Comparison of ENCODE assay signal across 1 cellular context in the genomic region with DNA sequence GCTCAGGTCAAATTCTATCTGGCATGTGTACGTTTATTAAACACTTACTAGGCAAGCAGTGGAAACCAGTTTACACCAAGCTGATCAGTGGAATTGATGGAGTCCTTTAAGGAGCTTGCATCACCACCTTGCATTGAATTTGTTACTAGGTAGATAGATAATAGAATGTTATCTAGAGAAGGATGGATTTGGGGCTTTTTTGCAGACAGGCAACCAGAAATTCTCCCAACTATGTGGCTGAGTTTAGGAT.
TF ChIP-seq lines count a peak whose summit lies in the region.

No MANE protein-coding gene starts in this region.

TF ChIP-seq in K562, 482 proteins besides CTCF, POLR2A, EP300 and RAD21:
- TF ChIP-seq, protein P1, sequence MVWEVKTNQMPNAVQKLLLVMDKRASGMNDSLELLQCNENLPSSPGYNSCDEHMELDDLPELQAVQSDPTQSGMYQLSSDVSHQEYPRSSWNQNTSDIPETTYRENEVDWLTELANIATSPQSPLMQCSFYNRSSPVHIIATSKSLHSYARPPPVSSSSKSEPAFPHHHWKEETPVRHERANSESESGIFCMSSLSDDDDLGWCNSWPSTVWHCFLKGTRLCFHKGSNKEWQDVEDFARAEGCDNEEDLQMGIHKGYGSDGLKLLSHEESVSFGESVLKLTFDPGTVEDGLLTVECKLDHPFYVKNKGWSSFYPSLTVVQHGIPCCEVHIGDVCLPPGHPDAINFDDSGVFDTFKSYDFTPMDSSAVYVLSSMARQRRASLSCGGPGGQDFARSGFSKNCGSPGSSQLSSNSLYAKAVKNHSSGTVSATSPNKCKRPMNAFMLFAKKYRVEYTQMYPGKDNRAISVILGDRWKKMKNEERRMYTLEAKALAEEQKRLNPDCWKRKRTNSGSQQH (CRISPR knock-in tag; IDR thresholded peaks at IDR 0.05) = no peak
- TF ChIP-seq, protein P2, sequence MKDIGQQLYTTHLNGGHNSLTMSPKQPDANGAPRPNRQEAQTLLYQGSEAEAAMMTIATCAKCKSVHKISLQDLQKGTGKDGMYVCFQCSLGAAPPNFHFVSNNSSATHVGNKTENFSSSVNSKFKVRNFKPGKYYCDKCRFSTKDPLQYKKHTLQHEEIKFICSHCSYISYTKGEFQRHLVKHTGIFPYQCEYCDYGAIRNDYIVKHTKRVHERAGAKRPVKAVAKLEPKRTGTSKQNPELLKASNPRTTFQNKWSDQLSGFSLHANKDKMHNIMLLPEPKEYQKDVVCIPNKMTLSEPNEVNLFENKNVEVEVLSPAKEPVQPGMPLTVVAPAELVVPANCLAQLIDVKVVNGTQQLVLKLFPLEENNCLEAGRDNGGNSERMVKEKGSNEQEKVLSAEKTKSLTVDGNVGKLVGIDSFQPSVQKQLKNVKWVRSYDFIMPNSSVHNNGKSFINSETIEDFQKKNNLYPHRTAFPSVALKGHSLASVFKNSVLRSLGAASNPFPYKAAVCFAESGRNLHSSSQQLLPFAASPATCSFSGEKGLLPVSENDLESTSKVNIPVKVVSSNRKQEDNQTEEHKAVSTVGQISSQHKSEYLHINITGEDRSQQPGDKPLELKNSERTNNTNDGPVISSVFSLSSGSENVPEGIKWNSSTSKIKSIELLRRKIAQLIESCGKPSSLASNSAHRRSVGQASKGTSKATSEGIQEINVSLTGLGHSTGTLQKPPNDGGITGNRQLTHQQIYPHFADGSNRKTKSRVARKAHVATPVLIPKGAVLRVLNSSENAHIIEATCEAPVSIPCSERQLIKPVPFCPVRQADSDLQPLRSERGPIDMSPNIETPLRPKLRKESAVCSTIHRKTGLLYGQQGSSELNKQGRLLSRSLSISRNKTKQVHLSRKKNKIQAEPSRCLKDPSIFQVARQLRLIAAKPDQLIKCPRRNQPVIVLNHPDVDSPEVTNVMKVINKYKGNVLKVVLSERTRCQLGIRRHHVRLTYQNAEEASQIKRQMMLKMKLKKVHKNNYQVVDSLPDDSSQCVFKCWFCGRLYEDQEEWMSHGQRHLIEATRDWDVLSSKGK (CRISPR knock-in tag; IDR thresholded peaks at IDR 0.05) = no peak
- TF ChIP-seq MXI1 (IDR thresholded peaks at IDR 0.05; ENCODE audit: low read depth, low read length) = 0 out of 2 replicates have a peak, but pooled peaks have one; percentile 44
- TF ChIP-seq, protein P3, sequence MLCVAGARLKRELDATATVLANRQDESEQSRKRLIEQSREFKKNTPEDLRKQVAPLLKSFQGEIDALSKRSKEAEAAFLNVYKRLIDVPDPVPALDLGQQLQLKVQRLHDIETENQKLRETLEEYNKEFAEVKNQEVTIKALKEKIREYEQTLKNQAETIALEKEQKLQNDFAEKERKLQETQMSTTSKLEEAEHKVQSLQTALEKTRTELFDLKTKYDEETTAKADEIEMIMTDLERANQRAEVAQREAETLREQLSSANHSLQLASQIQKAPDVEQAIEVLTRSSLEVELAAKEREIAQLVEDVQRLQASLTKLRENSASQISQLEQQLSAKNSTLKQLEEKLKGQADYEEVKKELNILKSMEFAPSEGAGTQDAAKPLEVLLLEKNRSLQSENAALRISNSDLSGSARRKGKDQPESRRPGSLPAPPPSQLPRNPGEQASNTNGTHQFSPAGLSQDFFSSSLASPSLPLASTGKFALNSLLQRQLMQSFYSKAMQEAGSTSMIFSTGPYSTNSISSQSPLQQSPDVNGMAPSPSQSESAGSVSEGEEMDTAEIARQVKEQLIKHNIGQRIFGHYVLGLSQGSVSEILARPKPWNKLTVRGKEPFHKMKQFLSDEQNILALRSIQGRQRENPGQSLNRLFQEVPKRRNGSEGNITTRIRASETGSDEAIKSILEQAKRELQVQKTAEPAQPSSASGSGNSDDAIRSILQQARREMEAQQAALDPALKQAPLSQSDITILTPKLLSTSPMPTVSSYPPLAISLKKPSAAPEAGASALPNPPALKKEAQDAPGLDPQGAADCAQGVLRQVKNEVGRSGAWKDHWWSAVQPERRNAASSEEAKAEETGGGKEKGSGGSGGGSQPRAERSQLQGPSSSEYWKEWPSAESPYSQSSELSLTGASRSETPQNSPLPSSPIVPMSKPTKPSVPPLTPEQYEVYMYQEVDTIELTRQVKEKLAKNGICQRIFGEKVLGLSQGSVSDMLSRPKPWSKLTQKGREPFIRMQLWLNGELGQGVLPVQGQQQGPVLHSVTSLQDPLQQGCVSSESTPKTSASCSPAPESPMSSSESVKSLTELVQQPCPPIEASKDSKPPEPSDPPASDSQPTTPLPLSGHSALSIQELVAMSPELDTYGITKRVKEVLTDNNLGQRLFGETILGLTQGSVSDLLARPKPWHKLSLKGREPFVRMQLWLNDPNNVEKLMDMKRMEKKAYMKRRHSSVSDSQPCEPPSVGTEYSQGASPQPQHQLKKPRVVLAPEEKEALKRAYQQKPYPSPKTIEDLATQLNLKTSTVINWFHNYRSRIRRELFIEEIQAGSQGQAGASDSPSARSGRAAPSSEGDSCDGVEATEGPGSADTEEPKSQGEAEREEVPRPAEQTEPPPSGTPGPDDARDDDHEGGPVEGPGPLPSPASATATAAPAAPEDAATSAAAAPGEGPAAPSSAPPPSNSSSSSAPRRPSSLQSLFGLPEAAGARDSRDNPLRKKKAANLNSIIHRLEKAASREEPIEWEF (CRISPR knock-in tag; IDR thresholded peaks at IDR 0.05) = peak; percentile 61; the same call in 1 of the 2 replicates
